10 cellular contexts compared by ENCODE assay signal in the genomic region with DNA sequence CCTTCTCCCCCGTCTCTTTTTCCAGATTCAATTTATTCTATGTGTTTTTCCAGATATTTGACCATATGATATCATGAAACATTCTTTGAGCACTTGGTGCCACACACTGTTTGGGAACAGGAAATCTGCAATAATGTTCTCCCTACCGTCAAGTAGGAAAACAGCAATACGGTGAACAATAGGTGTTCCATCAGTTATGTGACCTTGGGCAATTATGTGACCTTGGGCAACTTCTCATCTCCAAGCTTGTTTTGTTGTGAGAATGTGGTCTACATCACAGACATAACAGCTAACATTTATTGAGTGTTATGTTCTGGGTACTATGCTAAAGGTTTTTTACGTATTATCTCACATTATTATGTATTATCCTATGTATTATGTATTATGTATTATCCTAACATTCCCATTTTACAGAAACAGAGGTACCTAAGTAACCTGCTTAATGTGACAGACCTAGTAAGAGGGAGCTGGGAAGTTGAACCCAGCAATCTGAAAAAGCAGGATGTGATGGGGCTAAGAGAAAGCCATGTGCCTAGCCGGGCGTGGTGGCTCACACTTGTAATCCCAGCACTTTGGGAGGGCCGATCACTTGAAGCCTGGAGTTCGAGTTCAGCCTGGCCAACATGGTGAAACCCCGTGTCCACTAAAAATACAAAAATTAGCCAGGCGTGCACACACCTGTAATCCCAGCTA. TPM values are rescaled to one million over a fixed set of nuclear protein-coding genes. Genes with fewer than 3 reads are reported as not detected.
DNase-seq lines count a peak whose midpoint lies in the region; ATAC-seq, FAIRE-seq and TF ChIP-seq lines count a peak whose summit lies in the region.
"Had no signal": no experiment of that assay in that cellular context is flagged by ENCODE, and none has a peak within 500 bp of the region (broad histone marks: within the 10 kb centered on the region; RNA-seq: fewer than 3 reads in every experiment).

No MANE protein-coding gene starts in this region.

- H4K8ac ChIP-seq in mesenchymal stem cell (ENCODE audit: low read length), result no peak overlapping the region

- peak overlapping the region; percentile 91 for H3K4me3 Mint-ChIP-seq in astrocyte (ENCODE audit: unreplicated experiment)

- WGBS in right cardiac atrium, result 70% methylated on average over 10 of the region's 10 CpGs
- WGBS in mesenchymal stem cell, result 90% methylated on average over 9 of the region's 10 CpGs

- H3K27ac ChIP-seq in right cardiac atrium (ENCODE audit: low read length), result no peak overlapping the region
- H3K27ac ChIP-seq in astrocyte (ENCODE audit: low read depth, low read length), result no peak overlapping the region
- no peak overlapping the region for H3K27ac ChIP-seq in mesenchymal stem cell (ENCODE audit: low read length, poor library complexity, severe bottlenecking)
- peak overlapping the region; percentile 89 for H3K27ac ChIP-seq in vagina

- peaks cover 23% of the 10 kb centered on the region for H3K79me2 ChIP-seq in astrocyte (ENCODE audit: insufficient read depth, low read length)

- H3K4me3 ChIP-seq in right cardiac atrium (ENCODE audit: low read length) (peak overlapping the region; percentile 59), astrocyte (ENCODE audit: insufficient read depth, low read depth, low read length) (no peak overlapping the region), mesenchymal stem cell (ENCODE audit: insufficient read depth in 1 of 2, low read depth in 1 of 2, low read length in 2 of 2) (peak overlapping the region in 1 of 2 experiments; percentile 91), vagina (peak overlapping the region; percentile 68 to 81)

- TF ChIP-seq CTCF in astrocyte (IDR thresholded peaks at IDR 0.05; ENCODE audit: insufficient read depth, low read depth, low read length) (no peak), vagina (IDR thresholded peaks at IDR 0.05) (no peak)

- H2BK15ac ChIP-seq in mesenchymal stem cell (ENCODE audit: low read depth, poor library complexity, severe bottlenecking), result no peak overlapping the region

- H3K4me2 ChIP-seq in astrocyte (ENCODE audit: low read length), result peak overlapping the region; percentile 88
- no peak overlapping the region for H3K4me2 ChIP-seq in mesenchymal stem cell (ENCODE audit: low read length, poor library complexity, severe bottlenecking)

- H3K36me3 Mint-ChIP-seq in astrocyte (ENCODE audit: low read depth, unreplicated experiment), result peaks cover 5% of the 10 kb centered on the region

- H3K36me3 ChIP-seq in astrocyte (ENCODE audit: insufficient read depth, low read length) (peaks cover 5% of the 10 kb centered on the region), mesenchymal stem cell (ENCODE audit: control insufficient read depth in 1 of 2, insufficient read depth in 2 of 2, low read depth in 1 of 2, low read length in 2 of 2) (peaks cover 12 to 26% of the 10 kb centered on the region in 2 experiments), vagina (peaks cover 0 to 4% of the 10 kb centered on the region in 2 donors)

- H2AFZ ChIP-seq in astrocyte (ENCODE audit: low read depth, low read length) (no peak overlapping the region), mesenchymal stem cell (ENCODE audit: low read depth, low read length) (no peak overlapping the region)

- peaks cover 4% of the 10 kb centered on the region for H4K20me1 ChIP-seq in astrocyte (ENCODE audit: insufficient read depth, low read length)

- ATAC-seq in right cardiac atrium (no peak), left ventricle myocardium superior (no peak), GM18868 (IDR thresholded peaks at IDR 0.05; ENCODE audit: unreplicated experiment) (no peak), HG03442 (IDR thresholded peaks at IDR 0.05; ENCODE audit: unreplicated experiment) (no peak)

- H3K9me3 ChIP-seq in right cardiac atrium (ENCODE audit: control insufficient read depth, low read length) (no peaks in the 10 kb centered on the region), astrocyte (ENCODE audit: insufficient read depth, low read depth, low read length) (no peaks in the 10 kb centered on the region), mesenchymal stem cell (ENCODE audit: control insufficient read depth, low read length) (no peaks in the 10 kb centered on the region), vagina (no peaks in the 10 kb centered on the region)

- H3K27me3 ChIP-seq in right cardiac atrium (ENCODE audit: control insufficient read depth, insufficient read depth) (no peaks in the 10 kb centered on the region), astrocyte (ENCODE audit: insufficient read depth, low read length) (no peaks in the 10 kb centered on the region), mesenchymal stem cell (ENCODE audit: control insufficient read depth in 1 of 2, insufficient read depth in 1 of 2, low read length in 2 of 2) (no peaks in the 10 kb centered on the region), vagina (no peaks in the 10 kb centered on the region)
- H3K27me3 ChIP-seq: cardiac muscle cell had no signal

- intact Hi-C loops in right cardiac atrium (cut with DNase I) (loop anchor here in 1 of 4 donors (10.0 kb wide), 1 partner anchor 357 kb away; no protein-coding TSS in a partner anchor), left ventricle myocardium superior (cut with micrococcal nuclease) (no loop called here), vagina (cut with DNase I) (no loop called here)

- H3K27ac Mint-ChIP-seq in astrocyte (ENCODE audit: unreplicated experiment), result peak overlapping the region; percentile 88

- H3K4me1 ChIP-seq in right cardiac atrium (ENCODE audit: control insufficient read depth, insufficient read depth, low read length) (peaks cover 2% of the 10 kb centered on the region), astrocyte (ENCODE audit: insufficient read depth, low read length) (peaks cover 33% of the 10 kb centered on the region), mesenchymal stem cell (ENCODE audit: control insufficient read depth, insufficient read depth, low read depth, low read length) (peaks cover 3% of the 10 kb centered on the region), vagina (peaks cover 51% of the 10 kb centered on the region)

- H2AK5ac ChIP-seq in mesenchymal stem cell (ENCODE audit: low read length, severe bottlenecking), result no peak overlapping the region

- no peak for TF ChIP-seq POLR2A in vagina (IDR thresholded peaks at IDR 0.05)

- no peaks in the 10 kb centered on the region for H3K27me3 Mint-ChIP-seq in astrocyte (ENCODE audit: low read depth, unreplicated experiment)

- peaks cover 21% of the 10 kb centered on the region for H3K4me1 Mint-ChIP-seq in astrocyte (ENCODE audit: low read depth, unreplicated experiment)

- H2BK12ac ChIP-seq in mesenchymal stem cell (ENCODE audit: low read length in 2 of 2), result no peak overlapping the region

- no peaks in the 10 kb centered on the region for H3K9me3 Mint-ChIP-seq in astrocyte (ENCODE audit: unreplicated experiment)

- no peak for FAIRE-seq in astrocyte (lab: Jason Lieb, UNC)

- H4K91ac ChIP-seq in mesenchymal stem cell (ENCODE audit: low read length), result no peak overlapping the region

- no peak overlapping the region for H3K4ac ChIP-seq in mesenchymal stem cell (ENCODE audit: low read depth in 1 of 2, low read length in 2 of 2)

- no peak overlapping the region for H3K18ac ChIP-seq in mesenchymal stem cell (ENCODE audit: low read depth in 1 of 2, low read length in 2 of 2)

- H3K14ac ChIP-seq in mesenchymal stem cell (ENCODE audit: low read length in 2 of 2), result no peak overlapping the region

- no peak overlapping the region for H2BK5ac ChIP-seq in mesenchymal stem cell (ENCODE audit: low read depth, low read length, poor library complexity, severe bottlenecking)

- no peak overlapping the region for H3K23ac ChIP-seq in mesenchymal stem cell (ENCODE audit: low read length in 2 of 2)

- peaks cover 5% of the 10 kb centered on the region for H3K79me1 ChIP-seq in mesenchymal stem cell (replicated peaks; ENCODE audit: low read length, poor library complexity, severe bottlenecking)

- no peak overlapping the region for H2BK120ac ChIP-seq in mesenchymal stem cell (ENCODE audit: low read depth, low read length)

- no peak overlapping the region for H3K9ac ChIP-seq in astrocyte (ENCODE audit: low read length)
- H3K9ac ChIP-seq in mesenchymal stem cell (ENCODE audit: low read length), result peak overlapping the region; percentile 93

- no peak for DNase-seq in right cardiac atrium
- DNase-seq in left ventricle myocardium superior, result no peak
- DNase-seq in astrocyte (ENCODE audit: low read depth), result no peak
- no peak for DNase-seq in mesenchymal stem cell
- no peak for DNase-seq in vagina (ENCODE audit: extremely low spot score in 2 of 2)
- no peak for DNase-seq in NCI-H146 (lab: John Stamatoyannopoulos, UW)
- DNase-seq: NCI-H1436 treated with DMSO at 0.1 percent for 48 hours had no signal

RNA-seq across cellular contexts. Expression of gene NEK9, which starts 1.2 kb away (rescaled TPM):
- total RNA-seq in right cardiac atrium (100 to 1,000 TPM; 112 to 129 (median 123) TPM), left ventricle myocardium superior (119 TPM), astrocyte (45.2 and 56.3 TPM in 2 replicates), vagina (58.4 TPM)
- polyA plus RNA-seq in right cardiac atrium, result 48.5 TPM
- 26.4 TPM for polyA plus RNA-seq in mesenchymal stem cell (2013, experiment 1 of 2)
- polyA plus RNA-seq in mesenchymal stem cell (2013, experiment 2 of 2), result 26.7 TPM

RNA-seq across cellular contexts. Expression of gene TMED10, which starts 48.4 kb away (rescaled TPM):
- total RNA-seq in right cardiac atrium, result 100 to 1,000 TPM; 246 to 333 (median 297) TPM
- 141 TPM for polyA plus RNA-seq in right cardiac atrium
- 266 TPM for total RNA-seq in left ventricle myocardium superior
- total RNA-seq in astrocyte, result 331 and 359 TPM in 2 replicates
- 426 TPM for polyA plus RNA-seq in mesenchymal stem cell (2013, experiment 1 of 2)
- polyA plus RNA-seq in mesenchymal stem cell (2013, experiment 2 of 2), result 426 TPM
- 249 TPM for total RNA-seq in vagina

RNA-seq across cellular contexts. Expression of gene ZC2HC1C, which starts 58.6 kb away (rescaled TPM):
- total RNA-seq in right cardiac atrium (10 to 100 TPM in 1 of 4 donors, 1 to 10 TPM in 3; 6.9 to 10.8 (median 9.1) TPM), left ventricle myocardium superior (14.0 TPM), astrocyte (1.4 and 1.7 TPM in 2 replicates), vagina (not detected)
- polyA plus RNA-seq in right cardiac atrium, result 8.4 TPM
- polyA plus RNA-seq in mesenchymal stem cell (2013, experiment 1 of 2), result 0.64 TPM
- 0.34 TPM for polyA plus RNA-seq in mesenchymal stem cell (2013, experiment 2 of 2)
